ENCODE assay signal across 9 cellular contexts in genomic region chr10:93445097-93445960, GRCh38. TPM values are rescaled to one million over a fixed set of nuclear protein-coding genes. Genes with fewer than 3 reads are reported as not detected.
DNase-seq lines count a peak whose midpoint lies in the region; ATAC-seq, FAIRE-seq and TF ChIP-seq lines count a peak whose summit lies in the region.
"Had no signal": no experiment of that assay in that cellular context is flagged by ENCODE, and none has a peak within 500 bp of the region (broad histone marks: within the 10 kb centered on the region; RNA-seq: fewer than 3 reads in every experiment).

No MANE protein-coding gene starts in this region.

- peak; percentile 95 to 97 for ATAC-seq in A549
- ATAC-seq in IMR-90 (ENCODE audit: low read depth): peak; percentile 90
- ATAC-seq in RWPE2 (ENCODE audit: low read depth): peak; percentile 92
- no peak for ATAC-seq in HG03378 (IDR thresholded peaks at IDR 0.05; ENCODE audit: unreplicated experiment)
- no peak for ATAC-seq in natural killer cell

- H3K9me3 ChIP-seq in A549 (no peaks in the 10 kb centered on the region), IMR-90 (ENCODE audit: control insufficient read depth, insufficient read depth, low read length) (no peaks in the 10 kb centered on the region), RWPE2 (ENCODE audit: severe bottlenecking) (no peaks in the 10 kb centered on the region), esophagus squamous epithelium (no peaks in the 10 kb centered on the region), mucosa of stomach (ENCODE audit: control insufficient read depth, low read length) (no peaks in the 10 kb centered on the region), Karpas-422 (ENCODE audit: low read length) (no peaks in the 10 kb centered on the region)
- H3K9me3 ChIP-seq: BLaER1 treated with 17β-estradiol and CSF1 and Interleukin-3, amounts not matched to agents 10 nM and 100 nM had no signal

- peaks cover 22% of the 10 kb centered on the region for H3K36me3 ChIP-seq in IMR-90 (ENCODE audit: control insufficient read depth, insufficient read depth, low read length)
- H3K36me3 ChIP-seq in RWPE2 (ENCODE audit: low read depth): peaks cover 74% of the 10 kb centered on the region
- peaks cover 0 to 44% (median 6%) of the 10 kb centered on the region in 3 donors for H3K36me3 ChIP-seq in esophagus squamous epithelium
- no peaks in the 10 kb centered on the region for H3K36me3 ChIP-seq in mucosa of stomach (ENCODE audit: control insufficient read depth, insufficient read depth, low read length)
- H3K36me3 ChIP-seq in Karpas-422 (ENCODE audit: insufficient read depth, low read length): no peaks in the 10 kb centered on the region

- H2AK9ac ChIP-seq in IMR-90 (replicated peaks; ENCODE audit: low read depth, low read length, poor library complexity): peak overlapping the region; percentile 73

- H3K9me3 Mint-ChIP-seq in natural killer cell: no peaks in the 10 kb centered on the region

- no peak overlapping the region for H3K4me3 ChIP-seq in A549
- H3K4me3 ChIP-seq in IMR-90 (ENCODE audit: insufficient read depth, low read depth, low read length): no peak overlapping the region
- H3K4me3 ChIP-seq in RWPE2 (ENCODE audit: severe bottlenecking): no peak overlapping the region
- H3K4me3 ChIP-seq in esophagus squamous epithelium: peak overlapping the region in 1 of 4 donors; percentile 13
- H3K4me3 ChIP-seq in mucosa of stomach (ENCODE audit: low read length): no peak overlapping the region
- no peak overlapping the region for H3K4me3 ChIP-seq in Karpas-422 (ENCODE audit: low read length)
- H3K4me3 ChIP-seq: BLaER1 treated with 17β-estradiol and CSF1 and Interleukin-3, amounts not matched to agents 10 nM and 100 nM had no signal

- H2AK5ac ChIP-seq in IMR-90 (ENCODE audit: low read depth, low read length): peak overlapping the region; percentile 87

- H3K9ac ChIP-seq in IMR-90 (ENCODE audit: low read depth, low read length): peak overlapping the region; percentile 26; the same call in 1 of the 2 replicates
- peak overlapping the region; percentile 43 for H3K9ac ChIP-seq in mucosa of stomach (ENCODE audit: low read length)
- no peak overlapping the region for H3K9ac ChIP-seq in Karpas-422 (ENCODE audit: low read length)
- H3K9ac ChIP-seq: BLaER1 treated with 17β-estradiol and CSF1 and Interleukin-3, amounts not matched to agents 10 nM and 100 nM had no signal

- H4K8ac ChIP-seq in IMR-90 (ENCODE audit: low read depth in 2 of 2, low read length in 2 of 2): peak overlapping the region in 1 of 2 experiments; percentile 44; a peak in 1 of 4 replicates

- no peaks in the 10 kb centered on the region for H3K9me2 ChIP-seq in Karpas-422 (replicated peaks; ENCODE audit: insufficient read depth, low read length)

- DNase-seq in A549 (ENCODE audit: low read depth in 1 of 2, low spot score in 1 of 2): peak; percentile 96 to 99
- DNase-seq in IMR-90: peak; percentile 98
- DNase-seq in RWPE2 (ENCODE audit: low spot score): peak; percentile 98
- DNase-seq in esophagus squamous epithelium (lab: John Stamatoyannopoulos, UW): peak; percentile 43
- no peak for DNase-seq in Karpas-422
- DNase-seq in natural killer cell: no peak

- H3K27me3 ChIP-seq in IMR-90 (ENCODE audit: control insufficient read depth, insufficient read depth, low read length) (no peaks in the 10 kb centered on the region), RWPE2 (ENCODE audit: insufficient read depth, poor library complexity, severe bottlenecking) (no peaks in the 10 kb centered on the region), esophagus squamous epithelium (no peaks in the 10 kb centered on the region), mucosa of stomach (ENCODE audit: control insufficient read depth, insufficient read depth, low read length) (no peaks in the 10 kb centered on the region), Karpas-422 (ENCODE audit: low read length) (no peaks in the 10 kb centered on the region)
- H3K27me3 ChIP-seq: BLaER1 treated with 17β-estradiol and CSF1 and Interleukin-3, amounts not matched to agents 10 nM and 100 nM had no signal

- peaks cover 10% of the 10 kb centered on the region; the same call in 1 of the 2 replicates for H4K20me1 ChIP-seq in IMR-90 (ENCODE audit: insufficient read depth, low read length)
- H4K20me1 ChIP-seq in Karpas-422 (ENCODE audit: insufficient read depth, low read depth, low read length): no peaks in the 10 kb centered on the region
- H4K20me1 ChIP-seq: BLaER1 treated with 17β-estradiol and CSF1 and Interleukin-3, amounts not matched to agents 10 nM and 100 nM had no signal

- H3K79me2 ChIP-seq in Karpas-422 (ENCODE audit: low read length): no peaks in the 10 kb centered on the region

- in situ Hi-C loops in IMR-90 (cut with MboI; ENCODE audit: low sequenced_read_pairs): no loop called here

- dilution Hi-C loops in IMR-90 (cut with HindIII; ENCODE audit: low sequenced_read_pairs, unreplicated experiment): no loop called here

- peak overlapping the region; percentile 42 for H3K14ac ChIP-seq in IMR-90 (replicated peaks; ENCODE audit: low read depth, low read length)

- intact Hi-C loops in IMR-90 (cut with micrococcal nuclease): loop anchor here (2.0 kb wide), 1 partner anchor 13 kb away; no protein-coding TSS in a partner anchor
- intact Hi-C loops in esophagus squamous epithelium (cut with DNase I): no loop called here
- intact Hi-C loops in natural killer cell (cut with micrococcal nuclease): no loop called here

- TF ChIP-seq POLR2A in A549 (IDR thresholded peaks at IDR 0.05; ENCODE audit: low read length) (peak; percentile 36), IMR-90 (IDR thresholded peaks at IDR 0.05; ENCODE audit: low read depth, low read length) (peak; percentile 78; the same call in 1 of the 2 replicates), esophagus squamous epithelium (IDR thresholded peaks at IDR 0.05) (peak in 1 of 4 donors; percentile 55)

- H4K5ac ChIP-seq in IMR-90 (ENCODE audit: low read depth, low read length): no peak overlapping the region

- H3K27me3 Mint-ChIP-seq in natural killer cell (ENCODE audit: low read depth in 2 of 2): peaks cover 0 to 6% of the 10 kb centered on the region in 2 donors

- no peaks in the 10 kb centered on the region for H3K4me1 Mint-ChIP-seq in natural killer cell

- H2BK5ac ChIP-seq in IMR-90 (ENCODE audit: low read depth, low read length, poor library complexity, severe bottlenecking): peak overlapping the region; percentile 82

- peak overlapping the region; percentile 40 for H2AFZ ChIP-seq in IMR-90 (replicated peaks; ENCODE audit: low read length, poor library complexity)
- no peak overlapping the region for H2AFZ ChIP-seq in Karpas-422 (ENCODE audit: low read length)

- no peaks in the 10 kb centered on the region for H3K36me3 Mint-ChIP-seq in natural killer cell

- peak overlapping the region; percentile 34; the same call in 1 of the 2 replicates for H3K23ac ChIP-seq in IMR-90 (ENCODE audit: low read depth, low read length)

- TF ChIP-seq RAD21 in A549 (conservative IDR thresholded peaks at IDR 0.05 in 1 of 2, IDR thresholded peaks at IDR 0.05 in 1 of 2) (peak; percentile 23 to 31; a peak in 3 of 5 replicates), IMR-90 (IDR thresholded peaks at IDR 0.05; ENCODE audit: low read length) (no peak)

- H3K4ac ChIP-seq in IMR-90 (ENCODE audit: low read depth, low read length): peak overlapping the region; percentile 74

- H3K79me1 ChIP-seq in IMR-90 (ENCODE audit: low read depth in 1 of 2, low read length in 2 of 2): peaks cover 31 to 71% of the 10 kb centered on the region in 2 experiments

- H2BK15ac ChIP-seq in IMR-90 (ENCODE audit: low read depth, low read length): peak overlapping the region; percentile 45; the same call in 1 of the 3 replicates

- peaks cover 68% of the 10 kb centered on the region for H3K4me1 ChIP-seq in A549
- peaks cover 23% of the 10 kb centered on the region for H3K4me1 ChIP-seq in IMR-90 (ENCODE audit: control insufficient read depth, insufficient read depth, low read length)
- peaks cover 51% of the 10 kb centered on the region for H3K4me1 ChIP-seq in RWPE2 (ENCODE audit: insufficient read depth, poor library complexity, severe bottlenecking)
- H3K4me1 ChIP-seq in esophagus squamous epithelium: peaks cover 20 to 69% (median 59%) of the 10 kb centered on the region in 3 donors
- H3K4me1 ChIP-seq in mucosa of stomach (ENCODE audit: control insufficient read depth, insufficient read depth, low read length): peaks cover 48% of the 10 kb centered on the region
- peaks cover 7% of the 10 kb centered on the region for H3K4me1 ChIP-seq in Karpas-422 (ENCODE audit: low read length)

- H3K9me1 ChIP-seq in IMR-90 (ENCODE audit: insufficient read depth, low read length): peaks cover 18% of the 10 kb centered on the region

- POLR2A ChIA-PET in A549 (lab: Yijun Ruan, JAX) (interaction anchor here (0.7 to 3.0 kb wide), 12 partner anchors 8 to 61 kb away, joined by 3 to 31 read pairs (median 6); partner anchors contain the start of gene MYOF), IMR-90 (lab: Charles Lee; ENCODE audit: unreplicated experiment) (interaction anchor here (0.5 to 1.0 kb wide), 3 partner anchors 8 to 26 kb away, joined by 3 to 4 read pairs (median 4); no protein-coding TSS in a partner anchor)

- TF ChIP-seq EP300 in A549 (IDR thresholded peaks at IDR 0.05): peak in 1 of 2 experiments; percentile 36; a peak in 1 of 5 replicates

- peak overlapping the region; percentile 97 to 98 for H3K27ac ChIP-seq in A549
- peak overlapping the region; percentile 72 for H3K27ac ChIP-seq in IMR-90 (ENCODE audit: insufficient read depth, low read length)
- peak overlapping the region; percentile 99 for H3K27ac ChIP-seq in RWPE2 (ENCODE audit: poor library complexity, severe bottlenecking)
- H3K27ac ChIP-seq in esophagus squamous epithelium: peak overlapping the region; percentile 75 to 99 (median 94)
- H3K27ac ChIP-seq in Karpas-422 (ENCODE audit: low read length): no peak overlapping the region
- H3K27ac ChIP-seq: BLaER1 treated with 17β-estradiol and CSF1 and Interleukin-3, amounts not matched to agents 10 nM and 100 nM had no signal

- H3K18ac ChIP-seq in IMR-90 (ENCODE audit: low read depth, low read length): peak overlapping the region; percentile 8; the same call in 1 of the 2 replicates

- no peak overlapping the region for H3K4me3 Mint-ChIP-seq in natural killer cell

- 2% methylated on average over 7 of the region's 8 CpGs for WGBS in A549 (ENCODE audit: missing lambda C conversion rate)
- WGBS in IMR-90 (ENCODE audit: extremely low coverage in 2 of 2, insufficient read length in 1 of 2), 2 experiments: no CpG with 5 or more reads among the region's 8 CpGs
- 11 to 21% methylated on average over 3 to 5 of the region's 8 CpGs for WGBS in esophagus squamous epithelium, 2 donors

- no peak overlapping the region for H3K27ac Mint-ChIP-seq in natural killer cell

- peak overlapping the region; percentile 40; the same call in 1 of the 2 replicates for H4K91ac ChIP-seq in IMR-90 (ENCODE audit: insufficient read depth, low read depth, low read length)

- H3K4me2 ChIP-seq in A549 (peak overlapping the region; percentile 79), IMR-90 (ENCODE audit: low read depth, low read length) (peak overlapping the region; percentile 5; the same call in 1 of the 2 replicates), Karpas-422 (ENCODE audit: low read depth, low read length, poor library complexity, severe bottlenecking) (no peak overlapping the region)
- H3K4me2 ChIP-seq: BLaER1 treated with 17β-estradiol and CSF1 and Interleukin-3, amounts not matched to agents 10 nM and 100 nM had no signal

- H2BK120ac ChIP-seq in IMR-90 (ENCODE audit: low read depth, low read length): peak overlapping the region; percentile 56

- H2BK20ac ChIP-seq in IMR-90 (ENCODE audit: low read depth, low read length): peak overlapping the region; percentile 60

- FAIRE-seq in A549 (lab: Jason Lieb, UNC): peak; percentile 100

- TF ChIP-seq CTCF in A549 (IDR thresholded peaks at IDR 0.05): no peak
- TF ChIP-seq CTCF in IMR-90 (conservative IDR thresholded peaks at IDR 0.05; ENCODE audit: low read depth, low read length): no peak
- TF ChIP-seq CTCF in RWPE2 (IDR thresholded peaks at IDR 0.05; ENCODE audit: poor library complexity, severe bottlenecking): no peak
- TF ChIP-seq CTCF in esophagus squamous epithelium (IDR thresholded peaks at IDR 0.05): no peak
- TF ChIP-seq CTCF in natural killer cell (IDR thresholded peaks at IDR 0.05): no peak

- CTCF ChIA-PET in A549 (lab: Yijun Ruan, JAX) (interaction anchor here (0.6 to 12.3 kb wide), 13 partner anchors 9 to 89 kb away, joined by 3 to 98 read pairs (median 6); partner anchors contain the start of gene MYOF), IMR-90 (lab: Yijun Ruan, JAX) (no interaction called here)

- H3K56ac ChIP-seq in IMR-90 (ENCODE audit: extremely low read depth, insufficient read depth, low read length): peak overlapping the region; percentile 52; the same call in 1 of the 2 replicates

- BruUV-seq in IMR-90 (replicated peaks; lab: Mats Ljungman, UMichigan): no TSS peak

RNA-seq across cellular contexts. Expression of gene MYOF, which starts 36.8 kb away (rescaled TPM):
- polyA plus RNA-seq in A549 (2011; rRNA removed) (229 and 265 TPM in 2 replicates), A549 (2017; fragmentation: RNase III; extraction: RNeasy Plus Mini Kit Qiagen cat#74134 plus additional on column Dnase treatment) (190 to 217 TPM (median 191 TPM) in 3 replicates), IMR-90 (2012; rRNA removed) (197 and 221 TPM in 2 replicates)
- 117 TPM in 2 replicates for polyA plus RNA-seq in A549 (2012; cell fraction: cytosol; rRNA removed)
- 127 and 200 TPM in 2 replicates for polyA plus RNA-seq in A549 (2012; cell fraction: nucleus; rRNA removed)
- polyA minus RNA-seq in A549 (2011; rRNA and poly(A)+ RNA removed): 195 and 221 TPM in 2 replicates
- total RNA-seq in IMR-90 (2012; rRNA removed) (281 and 332 TPM in 2 replicates), esophagus squamous epithelium (100 to 1,000 TPM in 2 of 4 donors, 10 to 100 TPM in 2; 61.1 to 123 (median 99.6) TPM), natural killer cell (1 to 10 TPM; 2.0 to 9.7 (median 2.9) TPM)
- polyA plus RNA-seq in IMR-90 (2012; cell fraction: cytosol; rRNA removed): 72.0 and 103 TPM in 2 replicates
- polyA plus RNA-seq in IMR-90 (2012; cell fraction: nucleus; rRNA removed; ENCODE audit: low replicate concordance): 86.1 and 277 TPM in 2 replicates
- 8.1 and 9.2 TPM in 2 replicates for total RNA-seq in Karpas-422 (2014; rRNA removed; shearing (Covaris generic); ENCODE audit: low replicate concordance)

RNA-seq across cellular contexts. Expression of gene CEP55, which starts 51.1 kb away (rescaled TPM):
- polyA plus RNA-seq in A549 (2011; rRNA removed) (63.5 and 87.0 TPM in 2 replicates), A549 (2017; fragmentation: RNase III; extraction: RNeasy Plus Mini Kit Qiagen cat#74134 plus additional on column Dnase treatment) (51.2 to 57.9 TPM (median 52.4 TPM) in 3 replicates), IMR-90 (2012; rRNA removed) (13.8 and 15.7 TPM in 2 replicates)
- polyA plus RNA-seq in A549 (2012; cell fraction: cytosol; rRNA removed): 24.7 and 26.7 TPM in 2 replicates
- polyA plus RNA-seq in A549 (2012; cell fraction: nucleus; rRNA removed): 12.1 and 18.0 TPM in 2 replicates
- polyA minus RNA-seq in A549 (2011; rRNA and poly(A)+ RNA removed): 12.0 and 13.0 TPM in 2 replicates
- total RNA-seq in IMR-90 (2012; rRNA removed) (23.5 and 30.8 TPM in 2 replicates), esophagus squamous epithelium (10 to 100 TPM in 2 of 4 donors, 1 to 10 TPM in 2; 6.7 to 23.7 (median 14.4) TPM), natural killer cell (under 1 TPM; 0.35 to 0.85 (median 0.50) TPM)
- 2.4 and 3.8 TPM in 2 replicates for polyA plus RNA-seq in IMR-90 (2012; cell fraction: cytosol; rRNA removed)
- polyA plus RNA-seq in IMR-90 (2012; cell fraction: nucleus; rRNA removed; ENCODE audit: low replicate concordance): 1.1 and 5.1 TPM in 2 replicates
- total RNA-seq in Karpas-422 (2014; rRNA removed; shearing (Covaris generic); ENCODE audit: low replicate concordance): 14.6 and 16.5 TPM in 2 replicates

Comparison
In these comparisons a context has a peak if more than half of its experiments do, and no peak if none do; other contexts are left out.
1. ATAC-seq: peak in A549 (2 of 2), IMR-90 (single experiment) and RWPE2 (single experiment); none in HG03378 (single experiment) and natural killer cell (0 of 3).
2. DNase-seq: peak in A549 (2 of 2), IMR-90 (single experiment), RWPE2 (single experiment) and esophagus squamous epithelium (single experiment); none in Karpas-422 (single experiment) and natural killer cell (single experiment).